In genomic region chr2:204104821-204105220, GRCh38 we compare ENCODE assay signal across 9 cellular contexts.
"Had no signal": no experiment of that assay in that cellular context is flagged by ENCODE, and none has a peak within 500 bp of the region (broad histone marks: within the 10 kb centered on the region; RNA-seq: fewer than 3 reads in every experiment).

No MANE protein-coding gene starts in this region.

- H3K4me3 Mint-ChIP-seq: nephron, T-cell had no signal

- ATAC-seq: T-cell had no signal

- H3K36me3 Mint-ChIP-seq: T-cell had no signal

- H3K27me3 Mint-ChIP-seq: T-cell had no signal

- H3K9me3 Mint-ChIP-seq: nephron, T-cell had no signal

- DNase-seq: dermis blood vessel endothelial cell, head of caudate nucleus, kidney glomerular epithelial cell, mesenchymal stem cell, nucleus accumbens, SHP77, SK-N-SH, T-cell had no signal

- H3K27ac Mint-ChIP-seq: nephron, T-cell had no signal
